ENCODE assay signal across 8 cellular contexts in the genomic region with DNA sequence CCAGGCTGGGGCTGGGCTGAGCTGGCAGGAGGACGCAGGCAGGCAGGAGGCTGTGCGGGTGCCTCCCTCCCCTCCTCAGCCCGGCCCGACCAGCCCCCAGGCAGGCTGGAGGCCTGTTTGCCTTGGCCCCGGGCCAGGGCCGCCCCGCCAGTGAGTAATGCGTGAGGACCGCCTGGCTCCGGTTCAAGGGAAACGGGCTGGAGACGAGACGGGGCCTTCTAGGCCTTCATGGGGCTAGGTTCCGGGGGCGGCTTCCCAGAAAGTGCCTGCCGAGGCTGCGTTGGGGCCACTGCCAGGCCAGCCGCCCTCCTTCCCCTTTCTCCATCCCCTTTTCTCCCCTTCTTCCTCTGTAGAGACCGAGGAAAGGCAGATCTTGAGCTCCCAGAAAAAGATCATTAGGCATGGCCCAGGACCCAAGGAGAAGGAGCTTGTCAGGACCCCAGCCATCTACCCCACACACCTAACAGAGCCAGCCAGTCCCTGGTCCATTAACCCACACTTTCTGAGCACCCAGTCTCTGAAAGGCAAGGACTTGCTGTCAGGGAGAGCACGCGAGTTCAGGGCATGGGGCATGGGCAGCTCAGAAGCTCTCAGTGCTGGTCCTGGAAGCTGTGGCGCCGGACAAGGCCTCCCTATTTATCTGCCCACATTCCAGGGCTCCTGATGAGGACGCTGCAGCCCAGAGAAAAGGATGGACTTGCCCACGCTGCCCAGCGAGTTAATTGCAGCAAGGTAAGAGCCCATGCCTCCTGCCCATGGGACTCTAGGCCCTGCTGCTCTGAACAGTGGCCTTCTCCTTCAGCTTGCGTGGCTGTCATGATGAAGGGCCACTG. TPM values are rescaled to one million over a fixed set of nuclear protein-coding genes. Genes with fewer than 3 reads are reported as not detected.
DNase-seq lines count a peak whose midpoint lies in the region; ATAC-seq, FAIRE-seq and TF ChIP-seq lines count a peak whose summit lies in the region.

No MANE protein-coding gene starts in this region.

- peak overlapping the region; percentile 47 for H3K4me2 ChIP-seq in hepatocyte

- H3K4me1 ChIP-seq in hepatocyte (ENCODE audit: insufficient read depth) = peaks cover 12% of the 10 kb centered on the region
- peaks cover 2 to 6% of the 10 kb centered on the region in 2 donors for H3K4me1 ChIP-seq in small intestine (ENCODE audit: control insufficient read depth in 2 of 2, insufficient read depth in 1 of 2, low read depth in 1 of 2, low read length in 1 of 2)

- no peak for ATAC-seq in natural killer cell

- H4K20me1 ChIP-seq in hepatocyte (ENCODE audit: insufficient read depth, poor library complexity, severe bottlenecking) = no peaks in the 10 kb centered on the region

- intact Hi-C loops in natural killer cell (cut with micrococcal nuclease) = no loop called here

- TF ChIP-seq CTCF in hepatocyte (IDR thresholded peaks at IDR 0.05; ENCODE audit: poor library complexity) (no peak), natural killer cell (IDR thresholded peaks at IDR 0.05) (no peak), GM10248 (IDR thresholded peaks at IDR 0.05; ENCODE audit: control extremely low read depth, extremely low read depth, low read depth, missing control alignments) (no peak)

- H3K4me3 ChIP-seq in hepatocyte (no peak overlapping the region), small intestine (ENCODE audit: low read depth in 1 of 2, low read length in 2 of 2) (no peak overlapping the region)

- DNase-seq in AG20443 (ENCODE audit: low spot score) (peak; percentile 96), NCI-H1092 (lab: John Stamatoyannopoulos, UW) (peak; percentile 95), amniotic stem cell (lab: John Stamatoyannopoulos, UW) (peak; percentile 46), hepatocyte (ENCODE audit: low spot score) (peak; percentile 90), small intestine (peak; percentile 49), natural killer cell (no peak), GM10248 (ENCODE audit: extremely low spot score) (no peak)
- no peak for DNase-seq in stimulated activated CD4-positive, alpha-beta T cell treated with anti-CD3 and anti-CD28 coated beads, Interleukin-4, amount 100 ng/mL, for 24 hours

- 50% methylated on average over 27 of the region's 27 CpGs for WGBS in hepatocyte (ENCODE audit: low lambda C conversion rate, missing lambda C conversion rate)
- 41 to 50% (median 43%) methylated on average over 22 to 27 of the region's 27 CpGs for WGBS in small intestine, 3 donors

- no peak overlapping the region for H3K4me3 Mint-ChIP-seq in natural killer cell

- CTCF ChIA-PET in GM10248 (lab: Yijun Ruan, JAX) = no interaction called here

- peaks cover 0 to 3% of the 10 kb centered on the region in 2 donors for H3K27me3 Mint-ChIP-seq in natural killer cell (ENCODE audit: low read depth in 2 of 2)

- no peaks in the 10 kb centered on the region for H3K79me2 ChIP-seq in hepatocyte

- H3K27ac ChIP-seq in hepatocyte (peak overlapping the region; percentile 92), small intestine (ENCODE audit: low read depth in 1 of 2, low read length in 1 of 2) (peak overlapping the region in 1 of 2 donors; percentile 75)

- H3K36me3 ChIP-seq in hepatocyte (replicated peaks; ENCODE audit: insufficient read depth, low read depth) (no peaks in the 10 kb centered on the region), small intestine (ENCODE audit: control insufficient read depth in 2 of 2, insufficient read depth in 2 of 2, low read length in 2 of 2) (no peaks in the 10 kb centered on the region)

- POLR2A ChIA-PET in GM10248 (lab: Yijun Ruan, JAX) = no interaction called here

- H3K4me1 Mint-ChIP-seq in natural killer cell = peaks cover 16 to 18% of the 10 kb centered on the region in 2 donors

- H2AFZ ChIP-seq in hepatocyte = peak overlapping the region; percentile 14

- no peaks in the 10 kb centered on the region for H3K27me3 ChIP-seq in hepatocyte
- no peaks in the 10 kb centered on the region for H3K27me3 ChIP-seq in small intestine (ENCODE audit: control insufficient read depth in 2 of 2, insufficient read depth in 2 of 2, low read length in 2 of 2)

- FAIRE-seq in small intestine (lab: Jason Lieb, UNC) = no peak

- H3K9me3 ChIP-seq in hepatocyte (ENCODE audit: low read depth) = no peaks in the 10 kb centered on the region
- no peaks in the 10 kb centered on the region for H3K9me3 ChIP-seq in small intestine (ENCODE audit: control insufficient read depth, low read depth)

- H3K9me2 ChIP-seq in hepatocyte (replicated peaks; ENCODE audit: insufficient read depth) = no peaks in the 10 kb centered on the region

- H3K27ac Mint-ChIP-seq in natural killer cell = no peak overlapping the region

- H3K36me3 Mint-ChIP-seq in natural killer cell = no peaks in the 10 kb centered on the region

- peaks cover 2 to 8% of the 10 kb centered on the region in 2 donors for H3K9me3 Mint-ChIP-seq in natural killer cell

RNA-seq across cellular contexts. Expression of a gene that starts 48.5 kb away (rescaled TPM):
- total RNA-seq in hepatocyte (66.2 and 71.1 TPM in 2 replicates), natural killer cell (100 to 1,000 TPM; 127 to 204 (median 182) TPM)
- polyA plus RNA-seq in hepatocyte (61.5 and 65.4 TPM in 2 replicates), small intestine (10 to 100 TPM; 17.2 to 24.0 (median 18.3) TPM)

Comparison
In these comparisons a context has a peak if more than half of its experiments do, and no peak if none do; other contexts are left out.
1. DNase-seq: peak in AG20443 (single experiment), NCI-H1092 (single experiment), amniotic stem cell (single experiment), hepatocyte (single experiment) and small intestine (single experiment); none in natural killer cell (single experiment), GM10248 (single experiment) and stimulated activated CD4-positive, alpha-beta T cell treated with anti-CD3 and anti-CD28 coated beads, Interleukin-4, amount 100 ng/mL, for 24 hours (single experiment).